In genomic region chr1:185735667-185736105, GRCh38 we compare ENCODE assay signal across 13 cellular contexts. TPM values are rescaled to one million over a fixed set of nuclear protein-coding genes. Genes with fewer than 3 reads are reported as not detected.
DNase-seq lines count a peak whose midpoint lies in the region; ATAC-seq, FAIRE-seq and TF ChIP-seq lines count a peak whose summit lies in the region.
"Had no signal": no experiment of that assay in that cellular context is flagged by ENCODE, and none has a peak within 500 bp of the region (broad histone marks: within the 10 kb centered on the region; RNA-seq: fewer than 3 reads in every experiment).

No MANE protein-coding gene starts in this region.

- H3K79me2 ChIP-seq in astrocyte (ENCODE audit: insufficient read depth, low read length), result no peaks in the 10 kb centered on the region
- no peaks in the 10 kb centered on the region for H3K79me2 ChIP-seq in HepG2 (ENCODE audit: insufficient read depth, low read length)

- H3K27ac Mint-ChIP-seq in astrocyte (ENCODE audit: unreplicated experiment) (no peak overlapping the region), Caco-2 (ENCODE audit: unreplicated experiment) (no peak overlapping the region)

- H3K9me3 Mint-ChIP-seq in astrocyte (ENCODE audit: unreplicated experiment) (no peaks in the 10 kb centered on the region), Caco-2 (ENCODE audit: unreplicated experiment) (peaks cover 21% of the 10 kb centered on the region)

- no peak for ATAC-seq in HepG2
- no peak for ATAC-seq in GM18858 (IDR thresholded peaks at IDR 0.05; ENCODE audit: unreplicated experiment)
- no peak for ATAC-seq in GM21526 (IDR thresholded peaks at IDR 0.05; ENCODE audit: low FRiP score, unreplicated experiment)
- ATAC-seq: left colon had no signal

- H3K4me1 Mint-ChIP-seq in astrocyte (ENCODE audit: low read depth, unreplicated experiment), result peaks cover 7% of the 10 kb centered on the region
- H3K4me1 Mint-ChIP-seq in Caco-2 (ENCODE audit: low read depth, unreplicated experiment), result peaks cover 8% of the 10 kb centered on the region

- H3K4me3 ChIP-seq in HFF-Myc (replicated peaks; ENCODE audit: low read depth, low read length) (peak overlapping the region; percentile 57), astrocyte (ENCODE audit: insufficient read depth, low read depth, low read length) (peak overlapping the region; percentile 65), HepG2 (replicated peaks in 1 of 3; ENCODE audit: insufficient read depth in 1 of 3, low read depth in 2 of 3, low read length in 3 of 3) (no peak overlapping the region), tibial nerve (peak overlapping the region in 3 of 4 donors; percentile 12 to 56 (median 28)), Caco-2 (ENCODE audit: low read depth, low read length) (no peak overlapping the region)

- CTCF ChIA-PET in HepG2 (lab: Yijun Ruan, JAX; ENCODE audit: low intra/inter-chr PET ratio, low total read pairs), result no interaction called here
- CTCF ChIA-PET in Caco-2 (lab: Charles Lee), result no interaction called here

- H3K36me3 Mint-ChIP-seq in astrocyte (ENCODE audit: low read depth, unreplicated experiment) (no peaks in the 10 kb centered on the region), Caco-2 (ENCODE audit: insufficient read depth, unreplicated experiment) (no peaks in the 10 kb centered on the region)

- in situ Hi-C loops in HepG2 (cut with HindIII; ENCODE audit: extremely low pct_ligation_motif_present, low pct_unique_long_range_greater_than_20kb), result no loop called here

- intact Hi-C loops in HepG2 (cut with micrococcal nuclease; ENCODE audit: unreplicated experiment) (loop anchor here (2.0 kb wide), 1 partner anchor 15 kb away; no protein-coding TSS in a partner anchor), Caco-2 (cut with micrococcal nuclease; ENCODE audit: unreplicated experiment) (loop anchor here (2.0 kb wide), 1 partner anchor 15 kb away; no protein-coding TSS in a partner anchor)

- no peak for TF ChIP-seq EP300 in HepG2 (IDR thresholded peaks at IDR 0.05; ENCODE audit: low read depth in 2 of 2, low read length in 2 of 2)
- no peak for TF ChIP-seq EP300 in HepG2 (CRISPR knock-in tag; IDR thresholded peaks at IDR 0.05; ENCODE audit: borderline replicate concordance)
- no peak for TF ChIP-seq EP300 in tibial nerve (IDR thresholded peaks at IDR 0.05)

- no peaks in the 10 kb centered on the region for H4K20me1 ChIP-seq in astrocyte (ENCODE audit: insufficient read depth, low read length)
- no peaks in the 10 kb centered on the region for H4K20me1 ChIP-seq in HepG2 (ENCODE audit: insufficient read depth, low read length)

- H3K27ac ChIP-seq in astrocyte (ENCODE audit: low read depth, low read length) (peak overlapping the region; percentile 30), HepG2 (ENCODE audit: extremely low read length, insufficient read depth, low read length) (no peak overlapping the region), tibial nerve (peak overlapping the region in 2 of 4 donors; percentile 2 to 5)
- H3K27ac ChIP-seq: HL-60 had no signal

- H3K9me3 ChIP-seq in astrocyte (ENCODE audit: insufficient read depth, low read depth, low read length) (no peaks in the 10 kb centered on the region), HepG2 (ENCODE audit: low read length) (no peaks in the 10 kb centered on the region), tibial nerve (peaks cover 0 to 8% (median 3%) of the 10 kb centered on the region in 4 donors), Caco-2 (no peaks in the 10 kb centered on the region)

- DNase-seq in HFF-Myc (ENCODE audit: extremely low read depth, low read depth), result no peak
- no peak for DNase-seq in astrocyte (ENCODE audit: low read depth)
- no peak for DNase-seq in HepG2 (ENCODE audit: low spot score)
- DNase-seq in tibial nerve (ENCODE audit: low spot score in 2 of 2), result no peak
- DNase-seq in Caco-2, result no peak
- DNase-seq in NCI-H345 treated with DMSO at 0.1 percent for 48 hours (lab: John Stamatoyannopoulos, UW; ENCODE audit: unreplicated experiment), result no peak
- DNase-seq: effector CD8-positive, alpha-beta T cell; left colon; NCI-H2171; stimulated activated CD4-positive, alpha-beta T cell treated with anti-CD3 and anti-CD28 coated beads, Interleukin-15, amount 100 ng/mL, for 24 hours had no signal

- POLR2A ChIA-PET in HepG2 (lab: Yijun Ruan, JAX), result no interaction called here
- POLR2A ChIA-PET in Caco-2 (lab: Charles Lee), result no interaction called here

- peaks cover 14% of the 10 kb centered on the region for H3K4me1 ChIP-seq in astrocyte (ENCODE audit: insufficient read depth, low read length)
- H3K4me1 ChIP-seq in HepG2 (ENCODE audit: insufficient read depth, low read length), result peaks cover 19% of the 10 kb centered on the region
- H3K4me1 ChIP-seq in tibial nerve, result peaks cover 0 to 25% (median 5%) of the 10 kb centered on the region in 4 donors
- no peaks in the 10 kb centered on the region for H3K4me1 ChIP-seq in Caco-2

- TF ChIP-seq CTCF in HFF-Myc (IDR thresholded peaks at IDR 0.05; ENCODE audit: low read depth, low read length, missing control alignments) (no peak), astrocyte (IDR thresholded peaks at IDR 0.05; ENCODE audit: insufficient read depth, low read depth, low read length) (no peak), HepG2 (CRISPR knock-in tag; IDR thresholded peaks at IDR 0.05) (no peak), tibial nerve (IDR thresholded peaks at IDR 0.05) (no peak), Caco-2 (IDR thresholded peaks at IDR 0.05; ENCODE audit: insufficient read depth in 1 of 2, low read depth in 1 of 2, low read length in 1 of 2, severe bottlenecking in 1 of 2, unreplicated experiment in 1 of 2) (no peak)

- H3K4me3 Mint-ChIP-seq in astrocyte (ENCODE audit: unreplicated experiment), result peak overlapping the region; percentile 87
- no peak overlapping the region for H3K4me3 Mint-ChIP-seq in Caco-2 (ENCODE audit: unreplicated experiment)

- 24% methylated on average over 4 of the region's 4 CpGs for WGBS in HepG2 (ENCODE audit: low lambda C conversion rate)
- WGBS in tibial nerve, 2 donors, result 34 to 47% methylated on average over 4 of the region's 4 CpGs

- H3K9ac ChIP-seq in astrocyte (ENCODE audit: low read length), result peak overlapping the region; percentile 80
- no peak overlapping the region for H3K9ac ChIP-seq in HepG2 (ENCODE audit: insufficient read depth, low read depth, low read length)

- no peaks in the 10 kb centered on the region for H3K36me3 ChIP-seq in astrocyte (ENCODE audit: insufficient read depth, low read length)
- no peaks in the 10 kb centered on the region for H3K36me3 ChIP-seq in HepG2 (replicated peaks in 1 of 2; ENCODE audit: control insufficient read depth in 1 of 2, insufficient read depth in 2 of 2, low read length in 2 of 2)
- no peaks in the 10 kb centered on the region for H3K36me3 ChIP-seq in tibial nerve
- H3K36me3 ChIP-seq in Caco-2 (ENCODE audit: control insufficient read depth, insufficient read depth, low read length), result no peaks in the 10 kb centered on the region

- H3K27me3 Mint-ChIP-seq in astrocyte (ENCODE audit: low read depth, unreplicated experiment), result no peaks in the 10 kb centered on the region
- H3K27me3 Mint-ChIP-seq in Caco-2 (ENCODE audit: insufficient read depth, unreplicated experiment), result peaks cover 34% of the 10 kb centered on the region

- BruUV-seq in HepG2 (replicated peaks; lab: Mats Ljungman, UMichigan) (no TSS peak), Caco-2 (replicated peaks; lab: Mats Ljungman, UMichigan) (no TSS peak)

- H3K27me3 ChIP-seq in astrocyte (ENCODE audit: insufficient read depth, low read length) (no peaks in the 10 kb centered on the region), HepG2 (ENCODE audit: control insufficient read depth in 1 of 2, insufficient read depth in 2 of 2, low read length in 2 of 2) (peaks cover 1 to 16% of the 10 kb centered on the region in 2 experiments; a peak in 4 of 5 replicates), tibial nerve (no peaks in the 10 kb centered on the region), Caco-2 (replicated peaks; ENCODE audit: control insufficient read depth, insufficient read depth, low read length) (no peaks in the 10 kb centered on the region; the same call in 1 of the 2 replicates)

- peak overlapping the region; percentile 97 for H2AFZ ChIP-seq in astrocyte (ENCODE audit: low read depth, low read length)
- no peak overlapping the region for H2AFZ ChIP-seq in HepG2 (ENCODE audit: low read length)

- TF ChIP-seq POLR2A in HepG2 (IDR thresholded peaks at IDR 0.05; ENCODE audit: insufficient read depth in 1 of 2, low read depth in 2 of 2, low read length in 2 of 2) (no peak), tibial nerve (IDR thresholded peaks at IDR 0.05) (no peak)

- no peak for TF ChIP-seq RAD21 in HepG2 (CRISPR knock-in tag; IDR thresholded peaks at IDR 0.05)

- H3K4me2 ChIP-seq in astrocyte (ENCODE audit: low read length) (peak overlapping the region; percentile 92), HepG2 (ENCODE audit: low read depth, low read length) (no peak overlapping the region)

- FAIRE-seq in astrocyte (lab: Jason Lieb, UNC) (peak; percentile 5), HepG2 (lab: Jason Lieb, UNC) (no peak)

TF ChIP-seq in HepG2, 621 proteins besides CTCF, POLR2A, EP300 and RAD21 (continues in another document):
- no peak for TF ChIP-seq U2AF1 (optimal IDR thresholded peaks at IDR 0.05; ENCODE audit: low read depth, low read length)

RNA-seq across cellular contexts. Expression of gene HMCN1, which starts 1.5 kb away (rescaled TPM):
- total RNA-seq in astrocyte (19.7 and 29.6 TPM in 2 replicates), HepG2 (2016; rRNA removed; fragmentation: Illumina TruSeq; extraction: Trizol) (not detected in 2 replicates), tibial nerve (10 to 100 TPM in 1 of 4 donors, 1 to 10 TPM in 3; 2.1 to 13.3 (median 3.9) TPM), Caco-2 (2022) (0.02 and 0.49 TPM in 2 replicates)
- not detected in 2 replicates for total RNA-seq in HepG2 (2016; cell fraction: cytosol; rRNA removed; fragmentation: Illumina TruSeq; extraction: Trizol; ENCODE audit: low read depth)
- total RNA-seq in HepG2 (2016; cell fraction: insoluble cytoplasmic fraction; rRNA removed; fragmentation: Illumina TruSeq; extraction: Trizol), result not detected in 2 replicates
- not detected in 2 replicates for total RNA-seq in HepG2 (2016; cell fraction: membrane; rRNA removed; fragmentation: Illumina TruSeq; extraction: Trizol)
- 0.03 TPM in 1 of 2 replicates, not detected in the other for total RNA-seq in HepG2 (2016; cell fraction: nucleus; rRNA removed; fragmentation: Illumina TruSeq; extraction: Trizol)
- 0.03 and 0.10 TPM in 2 replicates for polyA plus RNA-seq in HepG2 (2011; rRNA removed)
- under 0.01 TPM in 1 of 2 replicates, not detected in the other for polyA plus RNA-seq in HepG2 (2011; cell fraction: cytosol; rRNA removed)
- 0.02 and 0.24 TPM in 2 replicates for polyA plus RNA-seq in HepG2 (2011; cell fraction: nucleus; rRNA removed)
- polyA plus RNA-seq in HepG2 (2012), result not detected in 2 replicates
- polyA plus RNA-seq in HepG2 (2016; cell fraction: cytosol; fragmentation: Illumina TruSeq; extraction: Trizol; ENCODE audit: low read depth), result not detected in 2 replicates
- polyA plus RNA-seq in HepG2 (2016; cell fraction: insoluble cytoplasmic fraction; fragmentation: Illumina TruSeq; extraction: Trizol; ENCODE audit: low read depth), result not detected in 2 replicates
- not detected in 2 replicates for polyA plus RNA-seq in HepG2 (2016; cell fraction: membrane; fragmentation: Illumina TruSeq; extraction: Trizol; ENCODE audit: low read depth)
- polyA plus RNA-seq in HepG2 (2016; cell fraction: nucleus; fragmentation: Illumina TruSeq; extraction: Trizol; ENCODE audit: insufficient read depth, low read depth), result not detected in 2 replicates
- polyA minus RNA-seq in HepG2 (2011; rRNA and poly(A)+ RNA removed; ENCODE audit: low replicate concordance), result 0.02 and 3.1 TPM in 2 replicates
- not detected in 2 replicates for polyA minus RNA-seq in HepG2 (2011; cell fraction: cytosol; rRNA and poly(A)+ RNA removed)
- 0.12 and 0.13 TPM in 2 replicates for polyA minus RNA-seq in HepG2 (2011; cell fraction: nucleus; rRNA and poly(A)+ RNA removed)

Comparison
In these comparisons a context has a peak if more than half of its experiments do, and no peak if none do; other contexts are left out.
1. H3K4me3 ChIP-seq: peak in HFF-Myc (single experiment), astrocyte (single experiment) and tibial nerve (3 of 4); none in HepG2 (0 of 3) and Caco-2 (single experiment).